25 cellular contexts compared by ENCODE assay signal in genomic region chr15:41482070-41482469, GRCh38. TPM values are rescaled to one million over a fixed set of nuclear protein-coding genes. Genes with fewer than 3 reads are reported as not detected.
"Had no signal": no experiment of that assay in that cellular context is flagged by ENCODE, and none has a peak within 500 bp of the region (broad histone marks: within the 10 kb centered on the region; RNA-seq: fewer than 3 reads in every experiment).

No MANE protein-coding gene starts in this region.

- H3K9me3 ChIP-seq: psoas muscle, right lobe of liver, spleen, upper lobe of left lung, uterus had no signal

- FAIRE-seq: endothelial cell of umbilical vein had no signal

- H3K4me3 Mint-ChIP-seq: endodermal cell; nephron; stimulated activated naive B cell treated with anti-CD40 and anti-IgM and Interleukin-4, amounts not matched to agents 10 μg/mL and 1 μg/mL and 100 μg/mL, for 72 hours; stimulated activated naive CD8-positive, alpha-beta T cell treated with anti-CD3 and anti-CD28 coated beads, Interleukin-15, amount 100 ng/mL, for 72 hours had no signal

- DNase-seq: dermis blood vessel endothelial cell; effector CD4-positive, alpha-beta T cell; endodermal cell; foreskin melanocyte; head of caudate nucleus; hippocampal formation; kidney glomerular epithelial cell; mammary epithelial cell; naive B cell; occipital lobe; psoas muscle; retina; right lobe of liver; spleen; stimulated activated CD4-positive, alpha-beta T cell treated with anti-CD3 and anti-CD28 coated beads, Interleukin-15, amount 100 ng/mL, for 24 hours; stimulated activated CD4-positive, alpha-beta T cell treated with anti-CD3 and anti-CD28 coated beads, Interleukin-1b, Interleukin-23, amount 100 ng/mL, for 48 hours; stimulated activated CD4-positive, alpha-beta T cell treated with anti-CD3 and anti-CD28 coated beads, Interleukin-4, amount 100 ng/mL, for 24 hours; stimulated activated naive B cell treated with anti-CD40 and anti-IgM and Interleukin-4, amounts not matched to agents 10 μg/mL and 1 μg/mL and 100 μg/mL, for 72 hours; stimulated activated naive CD8-positive, alpha-beta T cell treated with anti-CD3 and anti-CD28 coated beads, Interleukin-15, amount 100 ng/mL, for 72 hours; substantia nigra; upper lobe of left lung; uterus had no signal

- H3K27me3 Mint-ChIP-seq: naive B cell; stimulated activated naive B cell treated with anti-CD40 and anti-IgM and Interleukin-4, amounts not matched to agents 10 μg/mL and 1 μg/mL and 100 μg/mL, for 72 hours had no signal

- H3K27ac ChIP-seq: psoas muscle, right lobe of liver, upper lobe of left lung, uterus had no signal

- H3K4me1 ChIP-seq: psoas muscle, right lobe of liver, upper lobe of left lung, uterus had no signal

- H3K9me3 Mint-ChIP-seq: endodermal cell; naive B cell; nephron; stimulated activated naive B cell treated with anti-CD40 and anti-IgM and Interleukin-4, amounts not matched to agents 10 μg/mL and 1 μg/mL and 100 μg/mL, for 72 hours; stimulated activated naive CD8-positive, alpha-beta T cell treated with anti-CD3 and anti-CD28 coated beads, Interleukin-15, amount 100 ng/mL, for 72 hours had no signal

- ATAC-seq: left lobe of liver; psoas muscle; right lobe of liver; stimulated activated naive B cell treated with anti-CD40 and anti-IgM and Interleukin-4, amounts not matched to agents 10 μg/mL and 1 μg/mL and 100 μg/mL, for 72 hours had no signal

- H3K27me3 ChIP-seq: right lobe of liver, spleen, upper lobe of left lung, uterus had no signal

- H3K27ac Mint-ChIP-seq: endodermal cell; nephron; stimulated activated naive B cell treated with anti-CD40 and anti-IgM and Interleukin-4, amounts not matched to agents 10 μg/mL and 1 μg/mL and 100 μg/mL, for 72 hours had no signal

- H3K4me3 ChIP-seq: psoas muscle, right lobe of liver, spleen, upper lobe of left lung, uterus had no signal

- H3K36me3 ChIP-seq: uterus had no signal

RNA-seq across cellular contexts. Expression of gene LTK, which starts 31.6 kb away (rescaled TPM):
- total RNA-seq: dermis blood vessel endothelial cell, mammary epithelial cell, occipital lobe had no signal
- polyA plus RNA-seq: mammary epithelial cell had no signal
